ENCODE assay signal across 1 cellular context in the genomic region with DNA sequence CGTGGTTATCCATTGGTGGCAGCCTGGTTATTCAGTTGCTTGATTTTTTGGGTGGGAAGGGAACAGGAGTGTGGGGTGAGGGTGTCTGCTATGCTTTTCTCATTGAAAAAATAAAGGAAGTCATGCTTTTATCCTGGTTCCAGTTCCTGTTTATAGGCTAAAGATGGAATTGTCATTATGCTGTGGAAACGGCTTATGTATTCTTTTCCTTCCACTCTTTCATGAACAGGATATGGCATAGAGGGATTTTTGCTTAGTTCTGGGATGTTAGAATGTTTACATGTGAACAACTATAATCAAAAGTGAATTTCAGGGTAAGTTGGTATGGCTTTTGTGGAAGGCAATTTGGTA.
TF ChIP-seq lines count a peak whose summit lies in the region.

No MANE protein-coding gene starts in this region.

TF ChIP-seq in GM23338, 12 proteins besides CTCF, POLR2A, EP300 and RAD21 (continued from another document):
- TF ChIP-seq, protein P1, sequence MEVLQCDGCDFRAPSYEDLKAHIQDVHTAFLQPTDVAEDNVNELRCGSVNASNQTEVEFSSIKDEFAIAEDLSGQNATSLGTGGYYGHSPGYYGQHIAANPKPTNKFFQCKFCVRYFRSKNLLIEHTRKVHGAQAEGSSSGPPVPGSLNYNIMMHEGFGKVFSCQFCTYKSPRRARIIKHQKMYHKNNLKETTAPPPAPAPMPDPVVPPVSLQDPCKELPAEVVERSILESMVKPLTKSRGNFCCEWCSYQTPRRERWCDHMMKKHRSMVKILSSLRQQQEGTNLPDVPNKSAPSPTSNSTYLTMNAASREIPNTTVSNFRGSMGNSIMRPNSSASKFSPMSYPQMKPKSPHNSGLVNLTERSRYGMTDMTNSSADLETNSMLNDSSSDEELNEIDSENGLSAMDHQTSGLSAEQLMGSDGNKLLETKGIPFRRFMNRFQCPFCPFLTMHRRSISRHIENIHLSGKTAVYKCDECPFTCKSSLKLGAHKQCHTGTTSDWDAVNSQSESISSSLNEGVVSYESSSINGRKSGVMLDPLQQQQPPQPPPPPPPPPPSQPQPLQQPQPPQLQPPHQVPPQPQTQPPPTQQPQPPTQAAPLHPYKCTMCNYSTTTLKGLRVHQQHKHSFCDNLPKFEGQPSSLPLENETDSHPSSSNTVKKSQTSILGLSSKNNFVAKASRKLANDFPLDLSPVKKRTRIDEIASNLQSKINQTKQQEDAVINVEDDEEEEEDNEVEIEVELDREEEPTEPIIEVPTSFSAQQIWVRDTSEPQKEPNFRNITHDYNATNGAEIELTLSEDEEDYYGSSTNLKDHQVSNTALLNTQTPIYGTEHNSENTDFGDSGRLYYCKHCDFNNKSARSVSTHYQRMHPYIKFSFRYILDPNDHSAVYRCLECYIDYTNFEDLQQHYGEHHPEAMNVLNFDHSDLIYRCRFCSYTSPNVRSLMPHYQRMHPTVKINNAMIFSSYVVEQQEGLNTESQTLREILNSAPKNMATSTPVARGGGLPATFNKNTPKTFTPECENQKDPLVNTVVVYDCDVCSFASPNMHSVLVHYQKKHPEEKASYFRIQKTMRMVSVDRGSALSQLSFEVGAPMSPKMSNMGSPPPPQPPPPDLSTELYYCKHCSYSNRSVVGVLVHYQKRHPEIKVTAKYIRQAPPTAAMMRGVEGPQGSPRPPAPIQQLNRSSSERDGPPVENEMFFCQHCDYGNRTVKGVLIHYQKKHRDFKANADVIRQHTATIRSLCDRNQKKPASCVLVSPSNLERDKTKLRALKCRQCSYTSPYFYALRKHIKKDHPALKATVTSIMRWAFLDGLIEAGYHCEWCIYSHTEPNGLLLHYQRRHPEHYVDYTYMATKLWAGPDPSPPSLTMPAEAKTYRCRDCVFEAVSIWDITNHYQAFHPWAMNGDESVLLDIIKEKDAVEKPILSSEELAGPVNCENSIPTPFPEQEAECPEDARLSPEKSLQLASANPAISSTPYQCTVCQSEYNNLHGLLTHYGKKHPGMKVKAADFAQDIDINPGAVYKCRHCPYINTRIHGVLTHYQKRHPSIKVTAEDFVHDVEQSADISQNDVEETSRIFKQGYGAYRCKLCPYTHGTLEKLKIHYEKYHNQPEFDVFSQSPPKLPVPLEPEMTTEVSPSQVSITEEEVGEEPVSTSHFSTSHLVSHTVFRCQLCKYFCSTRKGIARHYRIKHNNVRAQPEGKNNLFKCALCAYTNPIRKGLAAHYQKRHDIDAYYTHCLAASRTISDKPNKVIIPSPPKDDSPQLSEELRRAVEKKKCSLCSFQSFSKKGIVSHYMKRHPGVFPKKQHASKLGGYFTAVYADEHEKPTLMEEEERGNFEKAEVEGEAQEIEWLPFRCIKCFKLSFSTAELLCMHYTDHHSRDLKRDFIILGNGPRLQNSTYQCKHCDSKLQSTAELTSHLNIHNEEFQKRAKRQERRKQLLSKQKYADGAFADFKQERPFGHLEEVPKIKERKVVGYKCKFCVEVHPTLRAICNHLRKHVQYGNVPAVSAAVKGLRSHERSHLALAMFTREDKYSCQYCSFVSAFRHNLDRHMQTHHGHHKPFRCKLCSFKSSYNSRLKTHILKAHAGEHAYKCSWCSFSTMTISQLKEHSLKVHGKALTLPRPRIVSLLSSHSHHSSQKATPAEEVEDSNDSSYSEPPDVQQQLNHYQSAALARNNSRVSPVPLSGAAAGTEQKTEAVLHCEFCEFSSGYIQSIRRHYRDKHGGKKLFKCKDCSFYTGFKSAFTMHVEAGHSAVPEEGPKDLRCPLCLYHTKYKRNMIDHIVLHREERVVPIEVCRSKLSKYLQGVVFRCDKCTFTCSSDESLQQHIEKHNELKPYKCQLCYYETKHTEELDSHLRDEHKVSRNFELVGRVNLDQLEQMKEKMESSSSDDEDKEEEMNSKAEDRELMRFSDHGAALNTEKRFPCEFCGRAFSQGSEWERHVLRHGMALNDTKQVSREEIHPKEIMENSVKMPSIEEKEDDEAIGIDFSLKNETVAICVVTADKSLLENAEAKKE (CRISPR knock-in tag; IDR thresholded peaks at IDR 0.05) = no peak
- TF ChIP-seq POLR2AphosphoS5 (IDR thresholded peaks at IDR 0.05; ENCODE audit: low read depth) (no peak), JUNB (IDR thresholded peaks at IDR 0.05; ENCODE audit: unreplicated experiment) (no peak), ZNF331 (CRISPR knock-in tag; IDR thresholded peaks at IDR 0.05; ENCODE audit: low read depth) (no peak), CREB1 (CRISPR knock-in tag; IDR thresholded peaks at IDR 0.05; ENCODE audit: low read depth) (no peak), EZH2phosphoT487 (IDR thresholded peaks at IDR 0.05; ENCODE audit: unreplicated experiment) (no peak), ZNF114 (CRISPR knock-in tag; IDR thresholded peaks at IDR 0.05) (no peak), EZH2 (IDR thresholded peaks at IDR 0.05; ENCODE audit: low read depth, unreplicated experiment) (no peak)
- TF ChIP-seq, protein P2, sequence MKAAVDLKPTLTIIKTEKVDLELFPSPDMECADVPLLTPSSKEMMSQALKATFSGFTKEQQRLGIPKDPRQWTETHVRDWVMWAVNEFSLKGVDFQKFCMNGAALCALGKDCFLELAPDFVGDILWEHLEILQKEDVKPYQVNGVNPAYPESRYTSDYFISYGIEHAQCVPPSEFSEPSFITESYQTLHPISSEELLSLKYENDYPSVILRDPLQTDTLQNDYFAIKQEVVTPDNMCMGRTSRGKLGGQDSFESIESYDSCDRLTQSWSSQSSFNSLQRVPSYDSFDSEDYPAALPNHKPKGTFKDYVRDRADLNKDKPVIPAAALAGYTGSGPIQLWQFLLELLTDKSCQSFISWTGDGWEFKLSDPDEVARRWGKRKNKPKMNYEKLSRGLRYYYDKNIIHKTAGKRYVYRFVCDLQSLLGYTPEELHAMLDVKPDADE (IDR thresholded peaks at IDR 0.05) = no peak
